ENCODE assay signal across 12 cellular contexts in genomic region chr2:241741016-241741415, GRCh38. TPM values are rescaled to one million over a fixed set of nuclear protein-coding genes. Genes with fewer than 3 reads are reported as not detected.
A peak's percentile ranks its signal among the peaks of the same experiment; 100 is the strongest.
DNase-seq lines count a peak whose midpoint lies in the region; ATAC-seq lines count a peak whose summit lies in the region.
"Had no signal": no experiment of that assay in that cellular context is flagged by ENCODE, and none has a peak within 500 bp of the region (broad histone marks: within the 10 kb centered on the region; RNA-seq: fewer than 3 reads in every experiment).

No MANE protein-coding gene starts in this region.

- DNase-seq in activated T-cell treated with anti-CD3 and anti-CD28 coated beads for 24 hours (ENCODE audit: low read depth) (peak; percentile 13), activated T-cell treated with anti-CD3 and anti-CD28 coated beads for 4 hours (no peak), T-cell (peak in 15 of 34 experiments; percentile 13 to 46 (median 25)), GM19240 (ENCODE audit: insufficient read length, low spot score) (no peak), NCI-H1417 (lab: John Stamatoyannopoulos, UW) (no peak)
- peak; percentile 50 for DNase-seq in activated naive CD8-positive, alpha-beta T cell treated with anti-CD3 and anti-CD28 coated beads, Interleukin-2, amount 10 ng/mL, durations not matched to agents 7 days and 5 days
- DNase-seq in stimulated activated CD8-positive, alpha-beta memory T cell treated with anti-CD3 and anti-CD28 coated beads, Interleukin-12 subunit alpha, Interleukin-12 subunit beta, amount 100 ng/mL, for 4 hours (ENCODE audit: low read depth), result peak; percentile 19
- DNase-seq: NCI-H2107 had no signal

- peaks cover 19% of the 10 kb centered on the region for H3K36me3 Mint-ChIP-seq in T-cell
- peaks cover 23% of the 10 kb centered on the region for H3K36me3 Mint-ChIP-seq in activated naive CD8-positive, alpha-beta T cell treated with anti-CD3 and anti-CD28 coated beads, Interleukin-2, amount 10 ng/mL, durations not matched to agents 7 days and 5 days

- peak; percentile 56 to 69 (median 64) for ATAC-seq in T-cell (replicated peaks in 1 of 4)
- ATAC-seq in activated naive CD8-positive, alpha-beta T cell treated with anti-CD3 and anti-CD28 coated beads, Interleukin-2, amount 10 ng/mL, durations not matched to agents 7 days and 5 days (ENCODE audit: low read depth), result peak; percentile 33
- ATAC-seq in GM21576 (IDR thresholded peaks at IDR 0.05; ENCODE audit: unreplicated experiment), result no peak

- CTCF ChIA-PET in T-cell (lab: Charles Lee), result interaction anchor here in 1 of 2 donors (1.1 to 1.2 kb wide), 2 partner anchors 22 to 128 kb away, joined by 3 to 4 read pairs; no protein-coding TSS in a partner anchor

- H3K9me3 Mint-ChIP-seq in T-cell, result no peaks in the 10 kb centered on the region
- H3K9me3 Mint-ChIP-seq in activated naive CD8-positive, alpha-beta T cell treated with anti-CD3 and anti-CD28 coated beads, Interleukin-2, amount 10 ng/mL, durations not matched to agents 7 days and 5 days, result no peaks in the 10 kb centered on the region

- H3K27ac Mint-ChIP-seq in T-cell, result peak overlapping the region in 1 of 2 donors; percentile 46
- peak overlapping the region; percentile 11 for H3K27ac Mint-ChIP-seq in activated naive CD8-positive, alpha-beta T cell treated with anti-CD3 and anti-CD28 coated beads, Interleukin-2, amount 10 ng/mL, durations not matched to agents 7 days and 5 days

- H3K4me3 Mint-ChIP-seq in T-cell, result peak overlapping the region; percentile 25 to 75 (median 36)
- H3K4me3 Mint-ChIP-seq in activated naive CD8-positive, alpha-beta T cell treated with anti-CD3 and anti-CD28 coated beads, Interleukin-2, amount 10 ng/mL, durations not matched to agents 7 days and 5 days, result peak overlapping the region; percentile 69

- peaks cover 26 to 42% (median 33%) of the 10 kb centered on the region in 3 donors for H3K4me1 Mint-ChIP-seq in T-cell
- H3K4me1 Mint-ChIP-seq in activated naive CD8-positive, alpha-beta T cell treated with anti-CD3 and anti-CD28 coated beads, Interleukin-2, amount 10 ng/mL, durations not matched to agents 7 days and 5 days, result peaks cover 30% of the 10 kb centered on the region

- no peaks in the 10 kb centered on the region for H3K27me3 Mint-ChIP-seq in T-cell
- H3K27me3 Mint-ChIP-seq in activated naive CD8-positive, alpha-beta T cell treated with anti-CD3 and anti-CD28 coated beads, Interleukin-2, amount 10 ng/mL, durations not matched to agents 7 days and 5 days, result no peaks in the 10 kb centered on the region

- POLR2A ChIA-PET in T-cell (lab: Charles Lee), result no interaction called here
- POLR2A ChIA-PET in activated naive CD8-positive, alpha-beta T cell treated with anti-CD3 and anti-CD28 coated beads, Interleukin-2, amount 10 ng/mL, durations not matched to agents 7 days and 5 days (lab: Charles Lee), result interaction anchor here (0.6 to 1.6 kb wide), 3 partner anchors 22 to 127 kb away, joined by 3 to 5 read pairs (median 4); partner anchors contain the start of gene ING5

RNA-seq across cellular contexts. Expression of gene D2HGDH, which starts 6.6 kb away (rescaled TPM):
- 10 to 100 TPM; 48.6 to 58.3 (median 54.0) TPM for total RNA-seq in T-cell
- total RNA-seq in activated naive CD8-positive, alpha-beta T cell treated with anti-CD3 and anti-CD28 coated beads, Interleukin-2, amount 10 ng/mL, durations not matched to agents 7 days and 5 days, result 10 to 100 TPM; 44.2 to 46.2 TPM

RNA-seq across cellular contexts. Expression of gene GAL3ST2, which starts 35.6 kb away (rescaled TPM):
- total RNA-seq in T-cell, result 1 to 10 TPM in 1 of 5 donors, under 1 TPM in 1, not detected in 3; 0.80 to 1.4 TPM
- under 1 TPM; 0.22 to 0.43 TPM for total RNA-seq in activated naive CD8-positive, alpha-beta T cell treated with anti-CD3 and anti-CD28 coated beads, Interleukin-2, amount 10 ng/mL, durations not matched to agents 7 days and 5 days
- total RNA-seq: epithelial cell of proximal tubule, H1, pulmonary artery endothelial cell had no signal

RNA-seq across cellular contexts. Expression of gene ING5, which starts 39.2 kb away (rescaled TPM):
- total RNA-seq in T-cell, result 10 to 100 TPM; 63.0 to 98.0 (median 77.4) TPM
- 10 to 100 TPM; 52.1 to 54.3 TPM for total RNA-seq in activated naive CD8-positive, alpha-beta T cell treated with anti-CD3 and anti-CD28 coated beads, Interleukin-2, amount 10 ng/mL, durations not matched to agents 7 days and 5 days

RNA-seq across cellular contexts. Expression of gene DTYMK, which starts 54.4 kb away (rescaled TPM):
- 10 to 100 TPM; 11.6 to 23.6 (median 18.2) TPM for total RNA-seq in T-cell
- total RNA-seq in activated naive CD8-positive, alpha-beta T cell treated with anti-CD3 and anti-CD28 coated beads, Interleukin-2, amount 10 ng/mL, durations not matched to agents 7 days and 5 days, result 10 to 100 TPM; 56.5 to 67.9 TPM

Comparison
In these comparisons a context has a peak if more than half of its experiments do, and no peak if none do; other contexts are left out.
1. DNase-seq: peak in activated T-cell treated with anti-CD3 and anti-CD28 coated beads for 24 hours (single experiment), activated naive CD8-positive, alpha-beta T cell treated with anti-CD3 and anti-CD28 coated beads, Interleukin-2, amount 10 ng/mL, durations not matched to agents 7 days and 5 days (single experiment) and stimulated activated CD8-positive, alpha-beta memory T cell treated with anti-CD3 and anti-CD28 coated beads, Interleukin-12 subunit alpha, Interleukin-12 subunit beta, amount 100 ng/mL, for 4 hours (single experiment); none in activated T-cell treated with anti-CD3 and anti-CD28 coated beads for 4 hours (single experiment), GM19240 (single experiment) and NCI-H1417 (0 of 3).